11 cellular contexts compared by ENCODE assay signal in the genomic region with DNA sequence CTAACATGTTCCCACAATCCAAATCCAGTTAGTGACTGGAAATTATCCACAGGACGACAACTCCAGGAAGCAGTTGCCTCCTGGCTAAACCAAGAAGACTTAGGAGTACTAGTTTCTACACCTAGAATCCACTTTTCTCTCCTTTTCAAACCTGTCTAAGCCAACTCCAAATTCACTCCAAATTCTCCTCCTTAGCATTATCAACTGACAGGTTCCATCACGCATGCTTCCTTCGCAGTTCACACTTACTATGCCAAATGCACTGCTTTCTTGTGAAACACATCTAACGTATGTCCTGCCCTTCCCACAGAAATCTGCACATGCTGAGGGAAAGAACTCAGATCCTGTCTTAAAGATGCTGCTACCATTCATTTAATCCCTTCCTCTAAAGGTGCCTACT.
"Had no signal": no experiment of that assay in that cellular context is flagged by ENCODE, and none has a peak within 500 bp of the region (broad histone marks: within the 10 kb centered on the region; RNA-seq: fewer than 3 reads in every experiment).

No MANE protein-coding gene starts in this region.

- H3K27me3 Mint-ChIP-seq: activated naive CD8-positive, alpha-beta T cell treated with anti-CD3 and anti-CD28 coated beads, Interleukin-2, amount 50 U/mL, for 24 hours; stimulated activated memory B cell treated with anti-CD40 and anti-IgM and Interleukin-4, amounts not matched to agents 10 μg/mL and 1 μg/mL and 100 μg/mL, for 72 hours had no signal

- H3K36me3 ChIP-seq: ascending aorta, gastrocnemius medialis, neutrophil, right lobe of liver had no signal

- ATAC-seq: activated CD4-positive, CD25-positive, alpha-beta regulatory T cell treated with anti-CD3 and anti-CD28 coated beads, Interleukin-2, amount 50 U/mL, for 24 hours; activated naive CD8-positive, alpha-beta T cell treated with anti-CD3 and anti-CD28 coated beads, Interleukin-2, amount 50 U/mL, for 24 hours; stimulated activated memory B cell treated with anti-CD40 and anti-IgM and Interleukin-4, amounts not matched to agents 10 μg/mL and 1 μg/mL and 100 μg/mL, for 72 hours had no signal

- DNase-seq: activated CD4-positive, alpha-beta T cell treated with anti-CD3 and anti-CD28 coated beads, Interleukin-2, amount 50 U/mL, for 48 hours; activated naive CD8-positive, alpha-beta T cell treated with anti-CD3 and anti-CD28 coated beads, Interleukin-2, amount 50 U/mL, for 24 hours; gastrocnemius medialis; midbrain; right lobe of liver; spleen; stimulated activated CD4-positive, alpha-beta T cell treated with anti-CD3 and anti-CD28 coated beads, Interleukin-1b, Interleukin-23, amount 100 ng/mL, for 48 hours had no signal

- H3K27ac ChIP-seq: gastrocnemius medialis, neutrophil, right lobe of liver, spleen had no signal

- H3K4me1 ChIP-seq: right lobe of liver had no signal

- H3K9me3 Mint-ChIP-seq: stimulated activated memory B cell treated with anti-CD40 and anti-IgM and Interleukin-4, amounts not matched to agents 10 μg/mL and 1 μg/mL and 100 μg/mL, for 72 hours had no signal

- H3K4me3 ChIP-seq: gastrocnemius medialis, right lobe of liver, spleen had no signal

- H3K9me3 ChIP-seq: ascending aorta, gastrocnemius medialis, neutrophil, right lobe of liver, spleen had no signal

- H3K4me3 Mint-ChIP-seq: activated naive CD8-positive, alpha-beta T cell treated with anti-CD3 and anti-CD28 coated beads, Interleukin-2, amount 50 U/mL, for 24 hours; stimulated activated memory B cell treated with anti-CD40 and anti-IgM and Interleukin-4, amounts not matched to agents 10 μg/mL and 1 μg/mL and 100 μg/mL, for 72 hours had no signal

- H3K27me3 ChIP-seq: ascending aorta, gastrocnemius medialis, neutrophil, right lobe of liver, spleen had no signal
